ENCODE assay signal across 8 cellular contexts in genomic region chr14:53216888-53217282, GRCh38.
DNase-seq lines count a peak whose midpoint lies in the region; ATAC-seq, FAIRE-seq and TF ChIP-seq lines count a peak whose summit lies in the region.
"Not testable (repeated sequence)": the region's sequence is repeated elsewhere in the genome, so short reads cannot be mapped to it uniquely, and the experiment has no call there.

No MANE protein-coding gene starts in this region.

- not testable (repeated sequence) for H3K4me1 Mint-ChIP-seq in Caco-2 (ENCODE audit: low read depth, unreplicated experiment); activated naive CD4-positive, alpha-beta T cell treated with anti-CD3 and anti-CD28 coated beads, Interleukin-2, amount 10 ng/mL, durations not matched to agents 7 days and 5 days
- peaks cover 10% of the 10 kb centered on the region for H3K4me1 Mint-ChIP-seq in T-helper 2 cell treated with Interferon-gamma antibody and Interleukin-4, amounts not matched to agents 5 μg/mL and 100 μg/mL, for 36 hours (ENCODE audit: low read depth)

- POLR2A ChIA-PET in Caco-2 (lab: Charles Lee), result interaction anchor here (0.6 kb wide), 1 partner anchor 1146 kb away, joined by 3 read pairs; no protein-coding TSS in a partner anchor

- peak overlapping the region; percentile 76 for H3K4me3 Mint-ChIP-seq in Caco-2 (ENCODE audit: unreplicated experiment)
- H3K4me3 Mint-ChIP-seq in T-helper 2 cell treated with Interferon-gamma antibody and Interleukin-4, amounts not matched to agents 5 μg/mL and 100 μg/mL, for 36 hours, result peak overlapping the region; percentile 89
- peak overlapping the region; percentile 81 for H3K4me3 Mint-ChIP-seq in activated naive CD4-positive, alpha-beta T cell treated with anti-CD3 and anti-CD28 coated beads, Interleukin-2, amount 10 ng/mL, durations not matched to agents 7 days and 5 days

- H3K9me3 ChIP-seq in Caco-2; duodenal mucosa (ENCODE audit: control insufficient read depth in 1 of 2, low read length in 2 of 2); kidney (ENCODE audit: control insufficient read depth in 1 of 2, low read length in 2 of 2); osteoblast (ENCODE audit: low read depth, low read length); thoracic aorta: not testable (repeated sequence)

- H3K4me2 ChIP-seq in KMS-11, result not testable (repeated sequence)
- peak overlapping the region; percentile 86 for H3K4me2 ChIP-seq in osteoblast (ENCODE audit: insufficient read depth, low read length)

- not testable (repeated sequence) for H3K36me3 Mint-ChIP-seq in Caco-2 (ENCODE audit: insufficient read depth, unreplicated experiment); T-helper 2 cell treated with Interferon-gamma antibody and Interleukin-4, amounts not matched to agents 5 μg/mL and 100 μg/mL, for 36 hours (ENCODE audit: low read depth); activated naive CD4-positive, alpha-beta T cell treated with anti-CD3 and anti-CD28 coated beads, Interleukin-2, amount 10 ng/mL, durations not matched to agents 7 days and 5 days

- H3K9me3 Mint-ChIP-seq in Caco-2 (ENCODE audit: unreplicated experiment); T-helper 2 cell treated with Interferon-gamma antibody and Interleukin-4, amounts not matched to agents 5 μg/mL and 100 μg/mL, for 36 hours; activated naive CD4-positive, alpha-beta T cell treated with anti-CD3 and anti-CD28 coated beads, Interleukin-2, amount 10 ng/mL, durations not matched to agents 7 days and 5 days: not testable (repeated sequence)

- not testable (repeated sequence) for H4K20me1 ChIP-seq in KMS-11 (ENCODE audit: insufficient read depth); osteoblast (ENCODE audit: insufficient read depth, low read length)

- H3K79me2 ChIP-seq in KMS-11 (ENCODE audit: insufficient read depth, low read depth); osteoblast (ENCODE audit: insufficient read depth, low read length): not testable (repeated sequence)

- H2AFZ ChIP-seq in KMS-11 (ENCODE audit: low read depth), result peak overlapping the region; percentile 71; the same call in 1 of the 2 replicates
- not testable (repeated sequence) for H2AFZ ChIP-seq in osteoblast (ENCODE audit: low read length)

- H3K4me3 ChIP-seq in Caco-2 (ENCODE audit: low read depth, low read length), result peak overlapping the region; percentile 51
- not testable (repeated sequence) for H3K4me3 ChIP-seq in KMS-11 (IDR thresholded peaks at IDR 0.05; ENCODE audit: insufficient read depth, low read depth, low read length)
- peak overlapping the region; percentile 58 to 73 for H3K4me3 ChIP-seq in duodenal mucosa (ENCODE audit: low read depth in 1 of 2, low read length in 2 of 2)
- H3K4me3 ChIP-seq in kidney (ENCODE audit: low read length in 2 of 2), result peak overlapping the region; percentile 56 to 66
- H3K4me3 ChIP-seq in osteoblast (ENCODE audit: insufficient read depth, low read length), result peak overlapping the region; percentile 74
- H3K4me3 ChIP-seq in thoracic aorta, result peak overlapping the region; percentile 84

- not testable (repeated sequence) for H3K27ac Mint-ChIP-seq in Caco-2 (ENCODE audit: unreplicated experiment); T-helper 2 cell treated with Interferon-gamma antibody and Interleukin-4, amounts not matched to agents 5 μg/mL and 100 μg/mL, for 36 hours
- H3K27ac Mint-ChIP-seq in activated naive CD4-positive, alpha-beta T cell treated with anti-CD3 and anti-CD28 coated beads, Interleukin-2, amount 10 ng/mL, durations not matched to agents 7 days and 5 days, result peak overlapping the region; percentile 63

- not testable (repeated sequence) for H3K9ac ChIP-seq in KMS-11; duodenal mucosa (ENCODE audit: low read depth in 1 of 2, low read length in 2 of 2); kidney (ENCODE audit: low read length in 2 of 2)

- intact Hi-C loops in Caco-2 (cut with micrococcal nuclease; ENCODE audit: unreplicated experiment); kidney (cut with DNase I): not testable (repeated sequence)

- CTCF ChIA-PET in Caco-2 (lab: Charles Lee), result interaction anchor here (0.6 to 1.7 kb wide), 4 partner anchors 13 to 1131 kb away, joined by 3 to 7 read pairs (median 4); no protein-coding TSS in a partner anchor
- CTCF ChIA-PET in activated naive CD4-positive, alpha-beta T cell treated with anti-CD3 and anti-CD28 coated beads, Interleukin-2, amount 10 ng/mL, durations not matched to agents 7 days and 5 days (lab: Charles Lee), result interaction anchor here (0.9 to 1.9 kb wide), 3 partner anchors 20 to 79 kb away, joined by 3 to 5 read pairs (median 4); no protein-coding TSS in a partner anchor

- ATAC-seq in thoracic aorta (ENCODE audit: insufficient number of reproducible peaks, low FRiP score, low read depth), result not testable (repeated sequence)

- not testable (repeated sequence) for H3K4me1 ChIP-seq in Caco-2; KMS-11 (ENCODE audit: low read depth, poor library complexity, severe bottlenecking); duodenal mucosa (ENCODE audit: control insufficient read depth in 1 of 2, insufficient read depth in 2 of 2, low read length in 2 of 2); kidney (ENCODE audit: control insufficient read depth in 1 of 2, insufficient read depth in 1 of 2, low read depth in 1 of 2, low read length in 2 of 2); osteoblast (ENCODE audit: insufficient read depth, low read length); thoracic aorta (ENCODE audit: control insufficient read depth in 1 of 2, low read depth in 2 of 2)

- H3K27me3 ChIP-seq in Caco-2 (replicated peaks; ENCODE audit: control insufficient read depth, insufficient read depth, low read length); KMS-11 (ENCODE audit: insufficient read depth, low read depth); duodenal mucosa (ENCODE audit: control insufficient read depth in 1 of 2, insufficient read depth in 2 of 2, low read length in 2 of 2); osteoblast (ENCODE audit: insufficient read depth, low read length); thoracic aorta (replicated peaks; ENCODE audit: insufficient read depth): not testable (repeated sequence)

- peak in 1 of 2 experiments; percentile 31 for DNase-seq in Caco-2
- not testable (repeated sequence) for DNase-seq in T-helper 2 cell treated with Interferon-gamma antibody and Interleukin-4, amounts not matched to agents 5 μg/mL and 100 μg/mL, for 36 hours (ENCODE audit: low spot score); activated naive CD4-positive, alpha-beta T cell treated with anti-CD3 and anti-CD28 coated beads, Interleukin-2, amount 10 ng/mL, durations not matched to agents 7 days and 5 days; kidney; osteoblast (ENCODE audit: insufficient read length, low spot score, missing footprints); thoracic aorta (ENCODE audit: low spot score)

- not testable (repeated sequence) for H3K27ac ChIP-seq in KMS-11; duodenal mucosa (ENCODE audit: low read depth, low read length); kidney (ENCODE audit: low read depth in 2 of 2, low read length in 2 of 2); osteoblast (ENCODE audit: low read depth, low read length); thoracic aorta

- not testable (repeated sequence) for TF ChIP-seq CTCF in Caco-2 (IDR thresholded peaks at IDR 0.05; ENCODE audit: insufficient read depth in 1 of 2, low read depth in 1 of 2, low read length in 1 of 2, severe bottlenecking in 1 of 2, unreplicated experiment in 1 of 2); KMS-11 (conservative IDR thresholded peaks at IDR 0.05; ENCODE audit: low read depth, low read length); kidney (IDR thresholded peaks at IDR 0.05; ENCODE audit: borderline replicate concordance, extremely low read depth, insufficient read depth); osteoblast (IDR thresholded peaks at IDR 0.05; ENCODE audit: extremely low read depth, low read depth, low read length); thoracic aorta (IDR thresholded peaks at IDR 0.05)

- not testable (repeated sequence) for FAIRE-seq in kidney (lab: Jason Lieb, UNC)

- H3K36me3 ChIP-seq in Caco-2 (ENCODE audit: control insufficient read depth, insufficient read depth, low read length); KMS-11 (ENCODE audit: insufficient read depth); duodenal mucosa (ENCODE audit: control insufficient read depth in 1 of 2, insufficient read depth in 2 of 2, low read length in 2 of 2); kidney (ENCODE audit: control insufficient read depth in 1 of 2, insufficient read depth in 2 of 2, low read length in 2 of 2); osteoblast (ENCODE audit: insufficient read depth, low read length); thoracic aorta: not testable (repeated sequence)

- not testable (repeated sequence) for BruUV-seq in Caco-2 (replicated peaks; lab: Mats Ljungman, UMichigan)

- not testable (repeated sequence) for H3K27me3 Mint-ChIP-seq in Caco-2 (ENCODE audit: insufficient read depth, unreplicated experiment); T-helper 2 cell treated with Interferon-gamma antibody and Interleukin-4, amounts not matched to agents 5 μg/mL and 100 μg/mL, for 36 hours (ENCODE audit: low read depth); activated naive CD4-positive, alpha-beta T cell treated with anti-CD3 and anti-CD28 coated beads, Interleukin-2, amount 10 ng/mL, durations not matched to agents 7 days and 5 days
